In the genomic region with DNA sequence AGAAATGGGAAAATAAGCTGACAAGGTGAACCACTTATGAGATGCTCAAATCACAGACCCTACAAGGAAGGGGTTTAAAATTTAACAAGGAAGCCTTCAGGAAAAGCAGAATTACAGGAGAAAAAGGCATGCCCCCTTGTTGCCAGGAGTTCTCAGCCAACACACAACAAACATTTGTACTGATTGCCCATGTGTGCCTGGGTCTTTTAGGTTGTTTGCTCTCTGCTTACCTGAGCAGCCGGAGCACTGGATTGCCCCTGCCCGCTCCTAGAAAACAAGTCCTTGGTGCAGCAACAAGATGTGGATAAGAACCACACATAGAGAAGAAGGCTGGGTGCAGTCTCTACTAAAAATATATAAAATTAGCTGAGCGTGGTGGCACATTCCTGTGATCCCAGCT, we compare ENCODE assay signal across 1 cellular context.
A peak's percentile ranks its signal among the peaks of the same experiment; 100 is the strongest.
TF ChIP-seq lines count a peak whose summit lies in the region.

No MANE protein-coding gene starts in this region.

TF ChIP-seq in HepG2, 621 proteins besides CTCF, POLR2A, EP300 and RAD21:
- peak; percentile 92 for TF ChIP-seq ZNF205 (CRISPR knock-in tag; IDR thresholded peaks at IDR 0.05)
- TF ChIP-seq, protein P1, sequence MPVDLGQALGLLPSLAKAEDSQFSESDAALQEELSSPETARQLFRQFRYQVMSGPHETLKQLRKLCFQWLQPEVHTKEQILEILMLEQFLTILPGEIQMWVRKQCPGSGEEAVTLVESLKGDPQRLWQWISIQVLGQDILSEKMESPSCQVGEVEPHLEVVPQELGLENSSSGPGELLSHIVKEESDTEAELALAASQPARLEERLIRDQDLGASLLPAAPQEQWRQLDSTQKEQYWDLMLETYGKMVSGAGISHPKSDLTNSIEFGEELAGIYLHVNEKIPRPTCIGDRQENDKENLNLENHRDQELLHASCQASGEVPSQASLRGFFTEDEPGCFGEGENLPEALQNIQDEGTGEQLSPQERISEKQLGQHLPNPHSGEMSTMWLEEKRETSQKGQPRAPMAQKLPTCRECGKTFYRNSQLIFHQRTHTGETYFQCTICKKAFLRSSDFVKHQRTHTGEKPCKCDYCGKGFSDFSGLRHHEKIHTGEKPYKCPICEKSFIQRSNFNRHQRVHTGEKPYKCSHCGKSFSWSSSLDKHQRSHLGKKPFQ (CRISPR knock-in tag; IDR thresholded peaks at IDR 0.05; ENCODE audit: insufficient replicate concordance) = no peak
